In the genomic region with DNA sequence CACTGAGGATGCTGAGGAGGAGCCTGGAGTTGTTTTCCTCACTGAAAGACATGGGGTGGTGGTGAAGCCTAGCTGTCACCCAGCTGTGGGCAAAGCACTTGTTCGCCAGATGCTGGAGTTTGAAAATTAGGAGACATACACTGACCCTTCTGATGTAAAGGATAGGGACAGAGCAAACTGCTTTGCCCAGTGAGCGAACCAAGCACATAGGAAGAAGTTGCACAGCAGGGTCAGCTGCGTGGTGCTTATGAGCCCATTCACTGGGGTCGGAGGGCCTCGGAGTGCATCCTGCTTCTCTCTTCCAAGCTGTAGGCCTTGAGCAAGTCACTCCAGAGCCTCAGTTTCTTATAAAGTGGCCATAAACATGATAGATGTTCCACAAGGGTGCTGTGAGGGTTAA, we compare ENCODE assay signal across 18 cellular contexts. TPM values are rescaled to one million over a fixed set of nuclear protein-coding genes. Genes with fewer than 3 reads are reported as not detected.
DNase-seq lines count a peak whose midpoint lies in the region; ATAC-seq, FAIRE-seq and TF ChIP-seq lines count a peak whose summit lies in the region.
"Had no signal": no experiment of that assay in that cellular context is flagged by ENCODE, and none has a peak within 500 bp of the region (broad histone marks: within the 10 kb centered on the region; RNA-seq: fewer than 3 reads in every experiment).

No MANE protein-coding gene starts in this region.

- peaks cover 32% of the 10 kb centered on the region for H3K36me3 Mint-ChIP-seq in Calu3 (ENCODE audit: insufficient read depth, unreplicated experiment)
- H3K36me3 Mint-ChIP-seq in stimulated activated effector memory CD8-positive, alpha-beta T cell treated with anti-CD3 and anti-CD28 coated beads, Interleukin-12 subunit alpha, Interleukin-12 subunit beta, amount 100 ng/mL, for 72 hours = peaks cover 97% of the 10 kb centered on the region

- ATAC-seq in stimulated activated effector memory CD8-positive, alpha-beta T cell treated with anti-CD3 and anti-CD28 coated beads, Interleukin-12 subunit alpha, Interleukin-12 subunit beta, amount 100 ng/mL, for 72 hours = no peak
- ATAC-seq in GM18502 (IDR thresholded peaks at IDR 0.05; ENCODE audit: poor library complexity, unreplicated experiment) = no peak

- TF ChIP-seq CTCF in Calu3 (IDR thresholded peaks at IDR 0.05; ENCODE audit: unreplicated experiment) (no peak), HL-60 (IDR thresholded peaks at IDR 0.05; ENCODE audit: insufficient read depth, low read length) (no peak), bronchial epithelial cell (IDR thresholded peaks at IDR 0.05; ENCODE audit: insufficient read depth, low read length, severe bottlenecking) (no peak)

- peak; percentile 43 for FAIRE-seq in bronchial epithelial cell (lab: Jason Lieb, UNC)
- FAIRE-seq: A204.1, GM18507, HTR-8/SVneo had no signal

- H3K27me3 Mint-ChIP-seq in Calu3 (ENCODE audit: unreplicated experiment) = no peaks in the 10 kb centered on the region
- H3K27me3 Mint-ChIP-seq: CD4-positive, alpha-beta memory T cell; IgD-negative memory B cell had no signal

- no peaks in the 10 kb centered on the region for H3K9me3 Mint-ChIP-seq in Calu3 (ENCODE audit: low read depth, unreplicated experiment)
- H3K9me3 Mint-ChIP-seq in stimulated activated effector memory CD8-positive, alpha-beta T cell treated with anti-CD3 and anti-CD28 coated beads, Interleukin-12 subunit alpha, Interleukin-12 subunit beta, amount 100 ng/mL, for 72 hours = no peaks in the 10 kb centered on the region
- H3K9me3 Mint-ChIP-seq: CD14-positive monocyte; CD4-positive, alpha-beta memory T cell; IgD-negative memory B cell had no signal

- H3K4me3 ChIP-seq in HL-60 (replicated peaks; ENCODE audit: insufficient read depth, low read length) (no peak overlapping the region), bronchial epithelial cell (ENCODE audit: low read depth, low read length) (no peak overlapping the region)
- H3K4me3 ChIP-seq: GM23248, HAP-1 had no signal

- no peaks in the 10 kb centered on the region for H3K27me3 ChIP-seq in HL-60 (ENCODE audit: insufficient read depth, poor library complexity, severe bottlenecking)
- no peaks in the 10 kb centered on the region for H3K27me3 ChIP-seq in bronchial epithelial cell (ENCODE audit: control insufficient read depth, insufficient read depth, low read length)

- no TSS peak for BruUV-seq in Calu3 (replicated peaks; lab: Mats Ljungman, UMichigan)

- no peaks in the 10 kb centered on the region for H3K4me1 Mint-ChIP-seq in Calu3 (ENCODE audit: low read depth, unreplicated experiment)
- peaks cover 6% of the 10 kb centered on the region for H3K4me1 Mint-ChIP-seq in stimulated activated effector memory CD8-positive, alpha-beta T cell treated with anti-CD3 and anti-CD28 coated beads, Interleukin-12 subunit alpha, Interleukin-12 subunit beta, amount 100 ng/mL, for 72 hours
- H3K4me1 Mint-ChIP-seq: CD4-positive, alpha-beta memory T cell; IgD-negative memory B cell had no signal

- H3K36me3 ChIP-seq in bronchial epithelial cell (ENCODE audit: control insufficient read depth, insufficient read depth, low read length) = peaks cover 60% of the 10 kb centered on the region

- CTCF ChIA-PET in Calu3 (lab: Charles Lee) = no interaction called here

- peak overlapping the region; percentile 23 for H3K27ac Mint-ChIP-seq in Calu3 (ENCODE audit: unreplicated experiment)
- peak overlapping the region; percentile 59 for H3K27ac Mint-ChIP-seq in stimulated activated effector memory CD8-positive, alpha-beta T cell treated with anti-CD3 and anti-CD28 coated beads, Interleukin-12 subunit alpha, Interleukin-12 subunit beta, amount 100 ng/mL, for 72 hours

- intact Hi-C loops in Calu3 (cut with micrococcal nuclease; ENCODE audit: unreplicated experiment) = no loop called here

- H3K27ac ChIP-seq in HL-60 (replicated peaks) = peak overlapping the region; percentile 48
- H3K27ac ChIP-seq: GM23248 had no signal

- no peak overlapping the region for H3K4me3 Mint-ChIP-seq in Calu3 (ENCODE audit: low read depth, unreplicated experiment)
- H3K4me3 Mint-ChIP-seq in stimulated activated effector memory CD8-positive, alpha-beta T cell treated with anti-CD3 and anti-CD28 coated beads, Interleukin-12 subunit alpha, Interleukin-12 subunit beta, amount 100 ng/mL, for 72 hours = no peak overlapping the region
- H3K4me3 Mint-ChIP-seq: CD14-positive monocyte; CD4-positive, alpha-beta memory T cell; IgD-negative memory B cell had no signal

- DNase-seq in Calu3 (no peak), HL-60 (ENCODE audit: low read depth in 1 of 2, low spot score in 1 of 2) (no peak), bronchial epithelial cell (ENCODE audit: low read depth) (no peak), NCI-H2196 treated with DMSO at 0.1 percent for 48 hours (lab: John Stamatoyannopoulos, UW; ENCODE audit: unreplicated experiment) (no peak), NCI-H2227 treated with DMSO at 0.1 percent for 48 hours (lab: John Stamatoyannopoulos, UW) (no peak)
- no peak for DNase-seq in stimulated activated effector memory CD8-positive, alpha-beta T cell treated with anti-CD3 and anti-CD28 coated beads, Interleukin-12 subunit alpha, Interleukin-12 subunit beta, amount 100 ng/mL, for 72 hours (ENCODE audit: low spot score in 2 of 2)
- DNase-seq: ACHN; CD4-positive, alpha-beta memory T cell; DMS79 treated with DMSO at 0.1 percent for 48 hours; GM23248; KBM-7 had no signal

RNA-seq across cellular contexts. Expression of a gene that starts 50.9 kb away (rescaled TPM):
- 56.5 and 79.4 TPM in 2 replicates for total RNA-seq in Calu3 (2022)
- 158 and 175 TPM in 2 replicates for total RNA-seq in bronchial epithelial cell
